Comparison of ENCODE assay signal across 20 cellular contexts in genomic region chr15:95274038-95274437, GRCh38.
A peak's percentile ranks its signal among the peaks of the same experiment; 100 is the strongest.
DNase-seq lines count a peak whose midpoint lies in the region; ATAC-seq and TF ChIP-seq lines count a peak whose summit lies in the region.
"Had no signal": no experiment of that assay in that cellular context is flagged by ENCODE, and none has a peak within 500 bp of the region (broad histone marks: within the 10 kb centered on the region; RNA-seq: fewer than 3 reads in every experiment).

No MANE protein-coding gene starts in this region.

- H4K20me1 ChIP-seq in IMR-90 (ENCODE audit: insufficient read depth, low read length) = no peaks in the 10 kb centered on the region
- H4K20me1 ChIP-seq: BLaER1 had no signal

- no peak overlapping the region for H3K9ac ChIP-seq in IMR-90 (ENCODE audit: low read depth, low read length)
- H3K9ac ChIP-seq: BLaER1, GM23248 had no signal

- H3K14ac ChIP-seq in IMR-90 (replicated peaks; ENCODE audit: low read depth, low read length) = 0 out of 2 replicates have a peak overlapping the region, but pooled peaks have one; percentile 51

- H3K79me1 ChIP-seq in IMR-90 (ENCODE audit: low read depth in 1 of 2, low read length in 2 of 2) = no peaks in the 10 kb centered on the region

- CTCF ChIA-PET in IMR-90 (lab: Yijun Ruan, JAX) = interaction anchor here (0.6 to 1.3 kb wide), 2 partner anchors 12 to 755 kb away, joined by 4 read pairs; no protein-coding TSS in a partner anchor

- no peak overlapping the region for H2BK20ac ChIP-seq in IMR-90 (ENCODE audit: low read depth, low read length)

- H3K4me3 Mint-ChIP-seq in osteocyte (ENCODE audit: unreplicated experiment) = no peak overlapping the region
- H3K4me3 Mint-ChIP-seq: B cell; CD4-positive, CD25-positive, alpha-beta regulatory T cell; CD8-positive, alpha-beta memory T cell had no signal

- no peak for DNase-seq in heart right ventricle
- DNase-seq in Right ventricle myocardium inferior (ENCODE audit: missing footprints) = no peak
- no peak for DNase-seq in IMR-90
- no peak for DNase-seq in osteocyte (ENCODE audit: extremely low spot score, unreplicated experiment)
- no peak for DNase-seq in activated effector memory CD4-positive, alpha-beta T cell treated with Interleukin-2 at 50 U/mL for 16 hours
- no peak for DNase-seq in left lobe of liver (ENCODE audit: low spot score)
- DNase-seq: CD4-positive, CD25-positive, alpha-beta regulatory T cell; CD8-positive, alpha-beta memory T cell; DMS 273 treated with DMSO at 0.1 percent for 48 hours; DMS79; EL; GDM1; GM23248; H7; HCEC 1CT had no signal

- H4K91ac ChIP-seq in IMR-90 (ENCODE audit: insufficient read depth, low read depth, low read length) = no peak overlapping the region

- peaks cover 4% of the 10 kb centered on the region for H3K36me3 Mint-ChIP-seq in osteocyte (ENCODE audit: unreplicated experiment)
- H3K36me3 Mint-ChIP-seq: CD4-positive, CD25-positive, alpha-beta regulatory T cell; CD8-positive, alpha-beta memory T cell had no signal

- H2BK15ac ChIP-seq in IMR-90 (ENCODE audit: low read depth, low read length) = no peak overlapping the region

- H3K4me3 ChIP-seq in heart right ventricle (no peak overlapping the region), IMR-90 (ENCODE audit: insufficient read depth, low read depth, low read length) (no peak overlapping the region)
- H3K4me3 ChIP-seq: BLaER1, GM12878, GM23248 had no signal

- H3K27me3 ChIP-seq in heart right ventricle (no peaks in the 10 kb centered on the region), IMR-90 (ENCODE audit: control insufficient read depth, insufficient read depth, low read length) (no peaks in the 10 kb centered on the region)
- H3K27me3 ChIP-seq: BLaER1 had no signal

- H3K27me3 Mint-ChIP-seq in osteocyte (ENCODE audit: unreplicated experiment) = no peaks in the 10 kb centered on the region
- H3K27me3 Mint-ChIP-seq: B cell; CD4-positive, CD25-positive, alpha-beta regulatory T cell had no signal

- H2BK120ac ChIP-seq in IMR-90 (ENCODE audit: low read depth, low read length) = no peak overlapping the region

- no peak overlapping the region for H3K4me2 ChIP-seq in IMR-90 (ENCODE audit: low read depth, low read length)
- H3K4me2 ChIP-seq: BLaER1 had no signal

- H3K4me1 ChIP-seq in heart right ventricle (peaks cover 0 to 24% (median 0%) of the 10 kb centered on the region in 9 donors), IMR-90 (ENCODE audit: control insufficient read depth, insufficient read depth, low read length) (peaks cover 11% of the 10 kb centered on the region)
- H3K4me1 ChIP-seq: BLaER1 had no signal

- H4K8ac ChIP-seq in IMR-90 (ENCODE audit: low read depth in 2 of 2, low read length in 2 of 2) = no peak overlapping the region

- peak overlapping the region in 2 of 10 donors; percentile 5 to 28 for H3K27ac ChIP-seq in heart right ventricle
- H3K27ac ChIP-seq in IMR-90 (ENCODE audit: insufficient read depth, low read length) = no peak overlapping the region
- H3K27ac ChIP-seq: 22Rv1, BLaER1, C4-2B, GM23248 had no signal

- TF ChIP-seq POLR2A in IMR-90 (IDR thresholded peaks at IDR 0.05; ENCODE audit: low read depth, low read length) = no peak

- H3K9me1 ChIP-seq in IMR-90 (ENCODE audit: insufficient read depth, low read length) = 0 out of 2 replicates have a peak, but pooled peaks cover 6% of the 10 kb centered on the region

- no peak overlapping the region for H2AK5ac ChIP-seq in IMR-90 (ENCODE audit: low read depth, low read length)

- BruUV-seq in IMR-90 (replicated peaks; lab: Mats Ljungman, UMichigan) = no TSS peak

- H2AK9ac ChIP-seq in IMR-90 (replicated peaks; ENCODE audit: low read depth, low read length, poor library complexity) = no peak overlapping the region

- H2AFZ ChIP-seq in IMR-90 (replicated peaks; ENCODE audit: low read length, poor library complexity) = no peak overlapping the region
- H2AFZ ChIP-seq: GM23248 had no signal

- H3K9me3 ChIP-seq in heart right ventricle (no peaks in the 10 kb centered on the region), IMR-90 (ENCODE audit: control insufficient read depth, insufficient read depth, low read length) (no peaks in the 10 kb centered on the region)
- H3K9me3 ChIP-seq: BLaER1 had no signal

- H3K56ac ChIP-seq in IMR-90 (ENCODE audit: extremely low read depth, insufficient read depth, low read length) = no peak overlapping the region

- no peak overlapping the region for H3K4ac ChIP-seq in IMR-90 (ENCODE audit: low read depth, low read length)

- intact Hi-C loops in heart right ventricle (cut with DNase I) (loop anchor here in 1 of 10 donors (10.0 kb wide), 1 partner anchor 571 kb away; no protein-coding TSS in a partner anchor), Right ventricle myocardium inferior (cut with DNase I) (no loop called here), IMR-90 (cut with micrococcal nuclease) (no loop called here)

- peak overlapping the region; percentile 78 for H3K27ac Mint-ChIP-seq in osteocyte (ENCODE audit: unreplicated experiment)
- H3K27ac Mint-ChIP-seq: B cell; CD4-positive, CD25-positive, alpha-beta regulatory T cell had no signal

- 70 to 73% methylated on average over 4 of the region's 4 CpGs for WGBS in heart right ventricle, 2 donors
- WGBS in IMR-90 (ENCODE audit: extremely low coverage in 2 of 2, insufficient read length in 1 of 2), 2 experiments = no CpG with 5 or more reads among the region's 4 CpGs

- H4K5ac ChIP-seq in IMR-90 (ENCODE audit: low read depth, low read length) = no peak overlapping the region

- no peak for TF ChIP-seq CTCF in heart right ventricle (IDR thresholded peaks at IDR 0.05)
- no peak for TF ChIP-seq CTCF in IMR-90 (conservative IDR thresholded peaks at IDR 0.05; ENCODE audit: low read depth, low read length)
- TF ChIP-seq CTCF in osteocyte (IDR thresholded peaks at IDR 0.05) = no peak

- no peaks in the 10 kb centered on the region for H3K36me3 ChIP-seq in heart right ventricle
- no peaks in the 10 kb centered on the region for H3K36me3 ChIP-seq in IMR-90 (ENCODE audit: control insufficient read depth, insufficient read depth, low read length)
- H3K36me3 ChIP-seq: BLaER1 had no signal

- H3K23ac ChIP-seq in IMR-90 (ENCODE audit: low read depth, low read length) = no peak overlapping the region

- peaks cover 79% of the 10 kb centered on the region for H3K4me1 Mint-ChIP-seq in osteocyte (ENCODE audit: unreplicated experiment)
- H3K4me1 Mint-ChIP-seq: B cell; CD4-positive, CD25-positive, alpha-beta regulatory T cell; CD8-positive, alpha-beta memory T cell had no signal

- dilution Hi-C loops in IMR-90 (cut with HindIII; ENCODE audit: low sequenced_read_pairs, unreplicated experiment) = no loop called here

- no peak for TF ChIP-seq RAD21 in IMR-90 (IDR thresholded peaks at IDR 0.05; ENCODE audit: low read length)

- peaks cover 16% of the 10 kb centered on the region for H3K9me3 Mint-ChIP-seq in osteocyte (ENCODE audit: unreplicated experiment)

- H3K18ac ChIP-seq in IMR-90 (ENCODE audit: low read depth, low read length) = no peak overlapping the region

- H2BK5ac ChIP-seq in IMR-90 (ENCODE audit: low read depth, low read length, poor library complexity, severe bottlenecking) = no peak overlapping the region

- POLR2A ChIA-PET in IMR-90 (lab: Charles Lee; ENCODE audit: unreplicated experiment) = no interaction called here

- ATAC-seq in heart right ventricle (peak in 5 of 8 donors; percentile 8 to 59 (median 40)), Right ventricle myocardium inferior (no peak), IMR-90 (ENCODE audit: low read depth) (no peak), left lobe of liver (no peak)
- ATAC-seq: GM12878 had no signal

- in situ Hi-C loops in IMR-90 (cut with MboI; ENCODE audit: low sequenced_read_pairs) = loop anchor here (25.0 kb wide), 1 partner anchor 1963 kb away; no protein-coding TSS in a partner anchor

TF ChIP-seq in IMR-90, 13 proteins besides CTCF, POLR2A, EP300 and RAD21:
- TF ChIP-seq MAFK (IDR thresholded peaks at IDR 0.05; ENCODE audit: low read depth, low read length) = no peak
- TF ChIP-seq SMC3 (IDR thresholded peaks at IDR 0.05; ENCODE audit: low read depth, low read length) = no peak
- TF ChIP-seq USF2 (IDR thresholded peaks at IDR 0.05; ENCODE audit: low read depth, low read length) = no peak
- TF ChIP-seq FOS (IDR thresholded peaks at IDR 0.05; ENCODE audit: low read depth, low read length) = no peak
- TF ChIP-seq NFE2L2 (IDR thresholded peaks at IDR 0.05; ENCODE audit: low read depth, low read length) = no peak
- TF ChIP-seq BHLHE40 (IDR thresholded peaks at IDR 0.05; ENCODE audit: low read depth, low read length) = no peak
- TF ChIP-seq ELK1 (IDR thresholded peaks at IDR 0.05; ENCODE audit: borderline replicate concordance, low read depth, low read length) = no peak
- no peak for TF ChIP-seq CEBPB (IDR thresholded peaks at IDR 0.05; ENCODE audit: low read depth, low read length)
- TF ChIP-seq CHD1 (IDR thresholded peaks at IDR 0.05; ENCODE audit: low read depth, low read length) = no peak
- TF ChIP-seq MAZ (IDR thresholded peaks at IDR 0.05; ENCODE audit: borderline replicate concordance, low read depth, low read length) = no peak
- TF ChIP-seq MXI1 (IDR thresholded peaks at IDR 0.05; ENCODE audit: borderline replicate concordance, low read depth, low read length) = no peak
- no peak for TF ChIP-seq RCOR1 (IDR thresholded peaks at IDR 0.05; ENCODE audit: insufficient replicate concordance, low read length)
- TF ChIP-seq RFX5 (IDR thresholded peaks at IDR 0.05; ENCODE audit: low read depth, low read length) = no peak
TF ChIP-seq in IMR-90: peak in this region for 0.

Comparison
In these comparisons a context has a peak if more than half of its experiments do, and no peak if none do; other contexts are left out.
1. ATAC-seq: peak in heart right ventricle (5 of 8); none in Right ventricle myocardium inferior (single experiment), IMR-90 (single experiment) and left lobe of liver (single experiment).